In the genomic region with DNA sequence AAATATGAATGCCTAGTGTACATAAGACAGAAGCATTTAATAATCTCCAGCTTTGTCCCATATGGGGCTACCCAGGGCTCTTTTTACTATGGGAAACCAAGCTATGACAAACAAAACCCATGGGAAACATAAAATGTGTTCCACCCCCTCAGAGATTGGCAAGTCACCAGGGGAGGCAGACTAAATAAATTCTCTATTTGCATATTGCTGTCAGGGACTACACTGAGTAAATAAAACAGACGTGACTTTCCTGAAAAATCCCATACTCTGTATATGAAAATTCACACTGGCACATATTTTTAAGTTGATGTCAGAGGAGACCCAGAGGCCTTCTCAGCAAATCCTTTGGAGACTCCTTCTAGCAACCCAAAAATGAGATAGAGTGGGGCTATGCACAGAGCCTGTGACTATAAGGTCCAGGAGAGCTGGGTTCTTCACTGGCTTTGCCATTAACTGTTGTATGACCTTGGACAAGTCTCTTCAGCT, we compare ENCODE assay signal across 15 cellular contexts. TPM values are rescaled to one million over a fixed set of nuclear protein-coding genes. Genes with fewer than 3 reads are reported as not detected.
A peak's percentile ranks its signal among the peaks of the same experiment; 100 is the strongest.
DNase-seq lines count a peak whose midpoint lies in the region; ATAC-seq and TF ChIP-seq lines count a peak whose summit lies in the region.
"Had no signal": no experiment of that assay in that cellular context is flagged by ENCODE, and none has a peak within 500 bp of the region (broad histone marks: within the 10 kb centered on the region; RNA-seq: fewer than 3 reads in every experiment).

No MANE protein-coding gene starts in this region.

- H3K4me1 ChIP-seq in thyroid gland: no peaks in the 10 kb centered on the region

- POLR2A ChIA-PET in AG04449 (lab: Yijun Ruan, JAX): no interaction called here

- H3K4me3 ChIP-seq in AG04449 (ENCODE audit: low read depth, low read length) (no peak overlapping the region), epithelial cell of esophagus (ENCODE audit: low read length) (no peak overlapping the region), thyroid gland (replicated peaks in 1 of 3) (no peak overlapping the region)

- no peaks in the 10 kb centered on the region for H3K36me3 Mint-ChIP-seq in osteocyte (ENCODE audit: unreplicated experiment)
- H3K36me3 Mint-ChIP-seq: stimulated activated effector memory CD8-positive, alpha-beta T cell treated with anti-CD3 and anti-CD28 coated beads, Interleukin-12 subunit alpha, Interleukin-12 subunit beta, amount 100 ng/mL, for 72 hours had no signal

- ATAC-seq in GM19452 (IDR thresholded peaks at IDR 0.05; ENCODE audit: unreplicated experiment): peak; percentile 36
- ATAC-seq: stimulated activated effector memory CD8-positive, alpha-beta T cell treated with anti-CD3 and anti-CD28 coated beads, Interleukin-12 subunit alpha, Interleukin-12 subunit beta, amount 100 ng/mL, for 72 hours had no signal

- no peak for TF ChIP-seq POLR2A in thyroid gland (IDR thresholded peaks at IDR 0.05)

- 43 to 47% methylated on average over 1 of the region's 1 CpG for WGBS in thyroid gland, 2 donors

- peaks cover 3% of the 10 kb centered on the region for H3K27me3 Mint-ChIP-seq in osteocyte (ENCODE audit: unreplicated experiment)

- CTCF ChIA-PET in AG04449 (lab: Yijun Ruan, JAX): no interaction called here

- DNase-seq in AG04449 (ENCODE audit: low read depth, low spot score) (peak; percentile 50), M059J (ENCODE audit: low read depth) (peak; percentile 85), epithelial cell of esophagus (ENCODE audit: low read depth) (peak; percentile 7), head of caudate nucleus (no peak), osteocyte (ENCODE audit: extremely low spot score, unreplicated experiment) (no peak), thyroid gland (no peak), cerebellar cortex (ENCODE audit: low spot score) (no peak)
- DNase-seq: central memory CD4-positive, alpha-beta T cell; NCI-H1436 treated with DMSO at 0.1 percent for 48 hours; WERI-Rb-1 had no signal

- no peak overlapping the region for H3K4me3 Mint-ChIP-seq in osteocyte (ENCODE audit: unreplicated experiment)
- H3K4me3 Mint-ChIP-seq: activated T-helper 1 cell treated with anti-CD3 and anti-CD28 coated beads, Interleukin-12 subunit alpha, Interleukin-12 subunit beta, Interleukin-2, Interleukin-4 antibody, amounts not matched to agents 30 ng/mL and 10 ng/mL and 1 ng/mL, durations not matched to agents 14 hours and 24 hours and 36 hours; neural crest cell; stimulated activated effector memory CD8-positive, alpha-beta T cell treated with anti-CD3 and anti-CD28 coated beads, Interleukin-12 subunit alpha, Interleukin-12 subunit beta, amount 100 ng/mL, for 72 hours had no signal

- peaks cover 10% of the 10 kb centered on the region for H3K9me3 Mint-ChIP-seq in osteocyte (ENCODE audit: unreplicated experiment)
- H3K9me3 Mint-ChIP-seq: stimulated activated effector memory CD8-positive, alpha-beta T cell treated with anti-CD3 and anti-CD28 coated beads, Interleukin-12 subunit alpha, Interleukin-12 subunit beta, amount 100 ng/mL, for 72 hours had no signal

- no peaks in the 10 kb centered on the region for H3K9me3 ChIP-seq in thyroid gland

- no peaks in the 10 kb centered on the region for H3K27me3 ChIP-seq in thyroid gland

- H3K27ac Mint-ChIP-seq in osteocyte (ENCODE audit: unreplicated experiment): no peak overlapping the region
- H3K27ac Mint-ChIP-seq: activated T-helper 1 cell treated with anti-CD3 and anti-CD28 coated beads, Interleukin-12 subunit alpha, Interleukin-12 subunit beta, Interleukin-2, Interleukin-4 antibody, amounts not matched to agents 30 ng/mL and 10 ng/mL and 1 ng/mL, durations not matched to agents 14 hours and 24 hours and 36 hours; stimulated activated effector memory CD8-positive, alpha-beta T cell treated with anti-CD3 and anti-CD28 coated beads, Interleukin-12 subunit alpha, Interleukin-12 subunit beta, amount 100 ng/mL, for 72 hours had no signal

- H3K27ac ChIP-seq in thyroid gland: no peak overlapping the region
- H3K27ac ChIP-seq: WERI-Rb-1 had no signal

- no peaks in the 10 kb centered on the region for H3K36me3 ChIP-seq in thyroid gland
- H3K36me3 ChIP-seq: WERI-Rb-1 had no signal

- TF ChIP-seq CTCF in AG04449 (IDR thresholded peaks at IDR 0.05; ENCODE audit: insufficient read depth, low read length, missing control alignments) (no peak), epithelial cell of esophagus (IDR thresholded peaks at IDR 0.05; ENCODE audit: insufficient read depth, low read depth, low read length, missing control alignments) (no peak), osteocyte (IDR thresholded peaks at IDR 0.05) (no peak), thyroid gland (IDR thresholded peaks at IDR 0.05) (no peak)

- peaks cover 1% of the 10 kb centered on the region for H3K4me1 Mint-ChIP-seq in osteocyte (ENCODE audit: unreplicated experiment)
- H3K4me1 Mint-ChIP-seq: neural crest cell; stimulated activated effector memory CD8-positive, alpha-beta T cell treated with anti-CD3 and anti-CD28 coated beads, Interleukin-12 subunit alpha, Interleukin-12 subunit beta, amount 100 ng/mL, for 72 hours had no signal

- intact Hi-C loops in head of caudate nucleus (cut with DNase I): no loop called here
- intact Hi-C loops in thyroid gland (cut with DNase I): no loop called here

RNA-seq across cellular contexts. Expression of a gene that starts 44.0 kb away (rescaled TPM):
- total RNA-seq in M059J (2014; rRNA removed; shearing (Covaris generic)): 0.57 and 0.86 TPM in 2 replicates
- total RNA-seq in osteocyte (not detected in 2 replicates), thyroid gland (not detected)
- total RNA-seq: activated T-helper 1 cell treated with anti-CD3 and anti-CD28 coated beads, Interleukin-12 subunit alpha, Interleukin-12 subunit beta, Interleukin-2, Interleukin-4 antibody, amounts not matched to agents 30 ng/mL and 10 ng/mL and 1 ng/mL, durations not matched to agents 14 hours and 24 hours and 36 hours; neural crest cell had no signal

RNA-seq across cellular contexts. Expression of a gene that starts 49.5 kb away (rescaled TPM):
- total RNA-seq in M059J (2014; rRNA removed; shearing (Covaris generic)): 1.6 and 2.4 TPM in 2 replicates
- total RNA-seq in osteocyte (0.24 TPM in 2 replicates), thyroid gland (under 1 TPM; 0.27 to 0.67 (median 0.50) TPM)
- total RNA-seq: HT-29 had no signal

Comparison
In these comparisons a context has a peak if more than half of its experiments do, and no peak if none do; other contexts are left out.
1. DNase-seq: peak in AG04449 (single experiment), M059J (single experiment) and epithelial cell of esophagus (single experiment); none in head of caudate nucleus (0 of 42), osteocyte (single experiment), thyroid gland (0 of 2) and cerebellar cortex (single experiment).